In the genomic region with DNA sequence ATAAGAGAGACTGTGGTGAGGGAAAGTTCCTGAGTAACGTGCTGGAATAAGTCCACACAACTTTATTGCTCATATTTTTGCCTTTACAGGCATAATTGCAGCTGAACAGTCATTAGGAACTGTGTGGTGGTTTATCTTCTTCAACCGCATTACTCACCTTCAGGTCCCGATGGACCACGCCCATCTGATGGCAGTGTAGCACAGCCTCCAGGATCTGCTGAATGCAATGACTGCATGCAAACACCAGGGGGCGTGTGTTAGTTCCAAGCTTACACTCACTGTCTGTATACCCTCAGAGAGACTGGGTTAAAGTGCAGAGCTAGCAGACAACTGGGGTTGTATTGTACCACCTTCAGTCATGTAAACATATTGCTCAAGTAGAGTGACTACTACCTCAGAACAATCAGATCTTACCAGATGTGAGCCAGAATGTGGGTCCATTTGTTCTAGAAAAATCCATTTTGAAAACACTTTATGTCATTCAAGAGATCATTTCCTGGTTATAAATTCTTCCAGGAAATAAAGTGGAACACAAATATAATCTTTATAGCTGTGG, we compare ENCODE assay signal across 8 cellular contexts.
DNase-seq lines count a peak whose midpoint lies in the region; ATAC-seq and TF ChIP-seq lines count a peak whose summit lies in the region.

No MANE protein-coding gene starts in this region.

- no peak overlapping the region for H3K4me3 ChIP-seq in retinal pigment epithelial cell (ENCODE audit: low read length)

- TF ChIP-seq CTCF in retinal pigment epithelial cell (conservative IDR thresholded peaks at IDR 0.05; ENCODE audit: low read depth, low read length): peak; percentile 99

- DNase-seq in NCI-H2171 treated with DMSO at 0.1 percent for 48 hours (lab: John Stamatoyannopoulos, UW) (peak; percentile 57), NCI-H2171 (lab: John Stamatoyannopoulos, UW) (no peak), NCI-H187 (lab: John Stamatoyannopoulos, UW) (peak; percentile 2 to 64), amniotic stem cell (lab: John Stamatoyannopoulos, UW) (peak; percentile 84), left ventricle myocardium superior (peak; percentile 85), retinal pigment epithelial cell (ENCODE audit: low read depth) (peak; percentile 74)

- peak; percentile 100 for ATAC-seq in HG02943 (IDR thresholded peaks at IDR 0.05; ENCODE audit: low read depth, unreplicated experiment)
- peak; percentile 98 for ATAC-seq in left ventricle myocardium superior

- peak overlapping the region; percentile 54 for H3K27ac Mint-ChIP-seq in T-helper 1 cell treated with Interleukin-12 subunit alpha and Interleukin-12 subunit beta and Interleukin-4 antibody, amounts not matched to agents 30 μg/mL and 1 μg/mL, for 36 hours

- peak overlapping the region; percentile 0 for H3K4me3 Mint-ChIP-seq in T-helper 1 cell treated with Interleukin-12 subunit alpha and Interleukin-12 subunit beta and Interleukin-4 antibody, amounts not matched to agents 30 μg/mL and 1 μg/mL, for 36 hours

- no peaks in the 10 kb centered on the region for H3K9me3 Mint-ChIP-seq in T-helper 1 cell treated with Interleukin-12 subunit alpha and Interleukin-12 subunit beta and Interleukin-4 antibody, amounts not matched to agents 30 μg/mL and 1 μg/mL, for 36 hours

- H3K4me1 Mint-ChIP-seq in T-helper 1 cell treated with Interleukin-12 subunit alpha and Interleukin-12 subunit beta and Interleukin-4 antibody, amounts not matched to agents 30 μg/mL and 1 μg/mL, for 36 hours (ENCODE audit: low read depth): peaks cover 20% of the 10 kb centered on the region

- no peaks in the 10 kb centered on the region for H3K27me3 Mint-ChIP-seq in T-helper 1 cell treated with Interleukin-12 subunit alpha and Interleukin-12 subunit beta and Interleukin-4 antibody, amounts not matched to agents 30 μg/mL and 1 μg/mL, for 36 hours (ENCODE audit: low read depth)

- intact Hi-C loops in left ventricle myocardium superior (cut with micrococcal nuclease): loop anchor here (5.0 kb wide), 1 partner anchor 210 kb away; no protein-coding TSS in a partner anchor

- peaks cover 26% of the 10 kb centered on the region for H3K36me3 Mint-ChIP-seq in T-helper 1 cell treated with Interleukin-12 subunit alpha and Interleukin-12 subunit beta and Interleukin-4 antibody, amounts not matched to agents 30 μg/mL and 1 μg/mL, for 36 hours (ENCODE audit: low read depth)
